In genomic region chr16:27550582-27550920, GRCh38 we compare ENCODE assay signal across 8 cellular contexts. TPM values are rescaled to one million over a fixed set of nuclear protein-coding genes. Genes with fewer than 3 reads are reported as not detected.
DNase-seq lines count a peak whose midpoint lies in the region; ATAC-seq and TF ChIP-seq lines count a peak whose summit lies in the region.

No MANE protein-coding gene starts in this region.

- peaks cover 4% of the 10 kb centered on the region for H3K36me3 Mint-ChIP-seq in stimulated activated naive CD8-positive, alpha-beta T cell treated with anti-CD3 and anti-CD28 coated beads, Interleukin-15, Interleukin-2, amounts not matched to agents 100 ng/mL and 50 ng/mL, for 24 hours (ENCODE audit: low read depth)

- no peaks in the 10 kb centered on the region for H3K27me3 Mint-ChIP-seq in stimulated activated naive CD8-positive, alpha-beta T cell treated with anti-CD3 and anti-CD28 coated beads, Interleukin-15, Interleukin-2, amounts not matched to agents 100 ng/mL and 50 ng/mL, for 24 hours

- peak overlapping the region; percentile 99 for H3K4me3 Mint-ChIP-seq in stimulated activated naive CD8-positive, alpha-beta T cell treated with anti-CD3 and anti-CD28 coated beads, Interleukin-15, Interleukin-2, amounts not matched to agents 100 ng/mL and 50 ng/mL, for 24 hours

- no peak for TF ChIP-seq POLR2A in breast epithelium (IDR thresholded peaks at IDR 0.05)

- H3K27ac Mint-ChIP-seq in stimulated activated naive CD8-positive, alpha-beta T cell treated with anti-CD3 and anti-CD28 coated beads, Interleukin-15, Interleukin-2, amounts not matched to agents 100 ng/mL and 50 ng/mL, for 24 hours: peak overlapping the region; percentile 94

- peak overlapping the region; percentile 77 to 89 (median 85) for H3K4me3 ChIP-seq in breast epithelium
- H3K4me3 ChIP-seq in mucosa of descending colon: peak overlapping the region; percentile 59

- H3K9me3 Mint-ChIP-seq in stimulated activated naive CD8-positive, alpha-beta T cell treated with anti-CD3 and anti-CD28 coated beads, Interleukin-15, Interleukin-2, amounts not matched to agents 100 ng/mL and 50 ng/mL, for 24 hours: no peaks in the 10 kb centered on the region

- no peak for DNase-seq in stimulated activated naive CD8-positive, alpha-beta T cell treated with anti-CD3 and anti-CD28 coated beads, Interleukin-15, Interleukin-2, amounts not matched to agents 100 U/mL and 50 U/mL, for 24 hours
- no peak for DNase-seq in breast epithelium (ENCODE audit: low spot score in 2 of 2)
- DNase-seq in mucosa of descending colon: no peak
- DNase-seq in nucleus accumbens (lab: John Stamatoyannopoulos, UW): no peak
- no peak for DNase-seq in NCI-H82 treated with DMSO at 0.1 percent for 48 hours (lab: John Stamatoyannopoulos, UW; ENCODE audit: unreplicated experiment)

- H3K27ac ChIP-seq in breast epithelium: peak overlapping the region; percentile 91 to 94

- no peak for ATAC-seq in stimulated activated naive CD8-positive, alpha-beta T cell treated with anti-CD3 and anti-CD28 coated beads, Interleukin-15, Interleukin-2, amounts not matched to agents 100 U/mL and 50 U/mL, for 24 hours
- ATAC-seq in mucosa of descending colon (no peak), GM19351 (IDR thresholded peaks at IDR 0.05; ENCODE audit: unreplicated experiment) (no peak), HG02588 (IDR thresholded peaks at IDR 0.05; ENCODE audit: unreplicated experiment) (no peak)

- peaks cover 42% of the 10 kb centered on the region for H3K4me1 Mint-ChIP-seq in stimulated activated naive CD8-positive, alpha-beta T cell treated with anti-CD3 and anti-CD28 coated beads, Interleukin-15, Interleukin-2, amounts not matched to agents 100 ng/mL and 50 ng/mL, for 24 hours (ENCODE audit: low read depth)

- H3K36me3 ChIP-seq in breast epithelium: no peaks in the 10 kb centered on the region
- no peaks in the 10 kb centered on the region for H3K36me3 ChIP-seq in mucosa of descending colon (ENCODE audit: low read depth)

- peaks cover 4 to 5% of the 10 kb centered on the region in 2 donors for H3K4me1 ChIP-seq in breast epithelium
- H3K4me1 ChIP-seq in mucosa of descending colon (ENCODE audit: low read depth): peaks cover 20% of the 10 kb centered on the region

- intact Hi-C loops in breast epithelium (cut with DNase I; ENCODE audit: low total_unique reads): no loop called here
- intact Hi-C loops in mucosa of descending colon (cut with DNase I, micrococcal nuclease): no loop called here

- H3K9me3 ChIP-seq in breast epithelium (no peaks in the 10 kb centered on the region), mucosa of descending colon (no peaks in the 10 kb centered on the region)

- no peak for TF ChIP-seq CTCF in breast epithelium (IDR thresholded peaks at IDR 0.05)
- no peak for TF ChIP-seq CTCF in mucosa of descending colon (IDR thresholded peaks at IDR 0.05)

- H3K27me3 ChIP-seq in breast epithelium: no peaks in the 10 kb centered on the region

RNA-seq across cellular contexts. Expression of gene KATNIP, which starts 0.6 kb away (rescaled TPM):
- total RNA-seq in breast epithelium (10 to 100 TPM; 14.4 to 46.9 (median 31.6) TPM), mucosa of descending colon (10 to 100 TPM; 32.8 to 48.6 (median 33.9) TPM)

RNA-seq across cellular contexts. Expression of gene GTF3C1, which starts 0.8 kb away (rescaled TPM):
- total RNA-seq in breast epithelium (10 to 100 TPM; 31.2 to 44.6 (median 37.4) TPM), mucosa of descending colon (10 to 100 TPM; 47.0 to 58.5 (median 47.7) TPM)
